ENCODE assay signal across 39 cellular contexts in the genomic region with DNA sequence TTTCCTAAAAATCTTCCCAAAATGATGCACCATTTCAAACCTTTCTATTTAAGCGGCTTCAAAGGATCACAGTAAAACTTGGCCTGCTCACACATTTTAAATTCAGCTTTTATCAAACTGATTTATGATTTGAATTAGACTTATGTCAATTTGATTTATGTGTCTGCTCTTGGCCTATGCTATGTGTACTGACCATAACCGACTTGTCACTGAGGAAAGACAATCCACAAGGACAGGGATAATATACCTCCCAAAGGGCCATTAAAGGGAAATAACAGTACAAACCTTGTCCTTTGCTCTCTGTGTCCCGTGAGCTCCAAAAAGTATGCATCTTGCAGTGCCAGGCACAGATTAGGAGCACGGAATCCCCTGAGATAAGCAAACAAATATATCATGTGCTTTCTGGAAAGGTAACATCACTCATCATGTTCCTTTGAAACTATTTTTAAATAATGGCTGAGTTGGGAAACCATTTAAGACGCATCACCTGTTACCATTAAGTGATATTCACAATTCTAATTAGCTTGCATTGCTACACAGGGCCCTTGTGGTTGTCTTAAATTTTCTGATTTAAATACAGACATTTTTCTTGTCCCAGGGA. TPM values are rescaled to one million over a fixed set of nuclear protein-coding genes. Genes with fewer than 3 reads are reported as not detected.
"Had no signal": no experiment of that assay in that cellular context is flagged by ENCODE, and none has a peak within 500 bp of the region (broad histone marks: within the 10 kb centered on the region; RNA-seq: fewer than 3 reads in every experiment).

No MANE protein-coding gene starts in this region.

- ATAC-seq: activated CD4-positive, CD25-positive, alpha-beta regulatory T cell treated with anti-CD3 and anti-CD28 coated beads, Interleukin-2, amount 50 U/mL, for 24 hours; activated CD8-positive, alpha-beta memory T cell treated with anti-CD3 and anti-CD28 coated beads, Interleukin-2, amount 10 ng/mL, durations not matched to agents 7 days and 5 days; activated CD8-positive, alpha-beta T cell treated with anti-CD3 and anti-CD28 coated beads, Interleukin-2, amount 10 ng/mL, durations not matched to agents 7 days and 5 days; activated naive CD8-positive, alpha-beta T cell treated with anti-CD3 and anti-CD28 coated beads, Interleukin-2, amount 50 U/mL, for 24 hours; foreskin keratinocyte; gastroesophageal sphincter; T-helper 17 cell had no signal

- H3K9me3 ChIP-seq: adrenal gland, ascending aorta, esophagus muscularis mucosa had no signal

- H3K4me3 ChIP-seq: adrenal gland, ascending aorta, breast epithelium, cardiac muscle cell, coronary artery, dorsolateral prefrontal cortex, esophagus muscularis mucosa, gastroesophageal sphincter had no signal

- H3K36me3 ChIP-seq: adrenal gland, ascending aorta, breast epithelium, cardiac muscle cell, esophagus muscularis mucosa, gastroesophageal sphincter, WERI-Rb-1 had no signal

- H3K27ac ChIP-seq: adrenal gland, ascending aorta, breast epithelium, cardiac muscle cell, coronary artery, dorsolateral prefrontal cortex, esophagus muscularis mucosa, foreskin keratinocyte, gastroesophageal sphincter, WERI-Rb-1 had no signal

- H3K27ac Mint-ChIP-seq: activated B cell treated with CpG ODN at 0.5 μM for 24 hours; activated CD8-positive, alpha-beta memory T cell treated with anti-CD3 and anti-CD28 coated beads, Interleukin-2, amount 10 ng/mL, durations not matched to agents 7 days and 5 days; activated CD8-positive, alpha-beta T cell treated with anti-CD3 and anti-CD28 coated beads, Interleukin-2, amount 10 ng/mL, durations not matched to agents 7 days and 5 days; activated naive CD4-positive, alpha-beta T cell treated with anti-CD3 and anti-CD28 coated beads for 36 hours; activated naive CD4-positive, alpha-beta T cell treated with anti-CD3 and anti-CD28 coated beads, Interleukin-2, amount 50 U/mL, for 24 hours; activated naive CD8-positive, alpha-beta T cell treated with anti-CD3 and anti-CD28 coated beads for 36 hours; activated naive CD8-positive, alpha-beta T cell treated with anti-CD3 and anti-CD28 coated beads, Interleukin-2, amount 50 U/mL, for 24 hours; activated T-helper 1 cell treated with anti-CD3 and anti-CD28 coated beads, Interleukin-12 subunit alpha, Interleukin-12 subunit beta, Interleukin-2, Interleukin-4 antibody, amounts not matched to agents 30 ng/mL and 10 ng/mL and 1 ng/mL, durations not matched to agents 14 hours and 24 hours and 36 hours; activated T-helper 2 cell treated with anti-CD3 and anti-CD28 coated beads, Interferon-gamma antibody, Interleukin-2, Interleukin-4, amounts not matched to agents 10 μg/mL and 5 μg/mL and 100 μg/mL, durations not matched to agents 14 hours and 24 hours and 36 hours; brain; dendritic cell treated with granulocyte-macrophage colony-stimulating factor and Interleukin-4, amounts not matched to agents 40 ng/mL and 50 ng/mL, for 4 days; T-helper 17 cell; T-helper 2 cell treated with Interferon-gamma antibody and Interleukin-4, amounts not matched to agents 5 μg/mL and 100 μg/mL, for 36 hours had no signal

- H3K4me1 ChIP-seq: adrenal gland, ascending aorta, breast epithelium, esophagus muscularis mucosa, foreskin keratinocyte, gastroesophageal sphincter had no signal

- H3K4me3 Mint-ChIP-seq: activated B cell treated with CpG ODN at 0.5 μM for 24 hours; activated CD8-positive, alpha-beta memory T cell treated with anti-CD3 and anti-CD28 coated beads, Interleukin-2, amount 10 ng/mL, durations not matched to agents 7 days and 5 days; activated CD8-positive, alpha-beta T cell treated with anti-CD3 and anti-CD28 coated beads, Interleukin-2, amount 10 ng/mL, durations not matched to agents 7 days and 5 days; activated naive CD4-positive, alpha-beta T cell treated with anti-CD3 and anti-CD28 coated beads for 36 hours; activated naive CD4-positive, alpha-beta T cell treated with anti-CD3 and anti-CD28 coated beads, Interleukin-2, amount 50 U/mL, for 24 hours; activated naive CD8-positive, alpha-beta T cell treated with anti-CD3 and anti-CD28 coated beads for 36 hours; activated naive CD8-positive, alpha-beta T cell treated with anti-CD3 and anti-CD28 coated beads, Interleukin-2, amount 50 U/mL, for 24 hours; activated T-helper 1 cell treated with anti-CD3 and anti-CD28 coated beads, Interleukin-12 subunit alpha, Interleukin-12 subunit beta, Interleukin-2, Interleukin-4 antibody, amounts not matched to agents 30 ng/mL and 10 ng/mL and 1 ng/mL, durations not matched to agents 14 hours and 24 hours and 36 hours; brain; central memory CD8-positive, alpha-beta T cell; dendritic cell treated with granulocyte-macrophage colony-stimulating factor and Interleukin-4, amounts not matched to agents 40 ng/mL and 50 ng/mL, for 4 days; T-helper 17 cell; T-helper 2 cell treated with Interferon-gamma antibody and Interleukin-4, amounts not matched to agents 5 μg/mL and 100 μg/mL, for 36 hours had no signal

- DNase-seq: activated B cell treated with CpG ODN at 0.5 μM for 24 hours; activated CD4-positive, alpha-beta T cell treated with anti-CD3 and anti-CD28 coated beads for 48 hours; activated CD4-positive, alpha-beta T cell treated with anti-CD3 and anti-CD28 coated beads, Interleukin-2, amount 50 U/mL, for 1 hour; activated CD4-positive, alpha-beta T cell treated with anti-CD3 and anti-CD28 coated beads, Interleukin-2, amount 50 U/mL, for 48 hours; activated CD8-positive, alpha-beta memory T cell treated with anti-CD3 and anti-CD28 coated beads, Interleukin-2, amount 10 ng/mL, durations not matched to agents 7 days and 5 days; activated CD8-positive, alpha-beta memory T cell treated with anti-CD3 and anti-CD28 coated beads, Interleukin-2, amount 50 U/mL, for 4 hours; activated CD8-positive, alpha-beta T cell treated with anti-CD3 and anti-CD28 coated beads, Interleukin-2, amount 10 ng/mL, durations not matched to agents 7 days and 5 days; activated effector memory CD4-positive, alpha-beta T cell treated with anti-CD3 and anti-CD28 coated beads, Interleukin-2, amount 50 U/mL, for 16 hours; activated naive CD4-positive, alpha-beta T cell treated with anti-CD3 and anti-CD28 coated beads for 36 hours; activated naive CD8-positive, alpha-beta T cell treated with anti-CD3 and anti-CD28 coated beads for 36 hours; activated naive CD8-positive, alpha-beta T cell treated with anti-CD3 and anti-CD28 coated beads, Interleukin-2, amount 50 U/mL, for 24 hours; activated T-cell treated with anti-CD3 and anti-CD28 coated beads, Interleukin-2, amount 50 U/mL, for 1 hour; activated T-cell treated with anti-CD3 and anti-CD28 coated beads, Interleukin-2, amount 50 U/mL, for 48 hours; adrenal gland; dorsolateral prefrontal cortex; effector memory CD4-positive, alpha-beta T cell; erythroblast; foreskin keratinocyte; T-helper 1 cell; T-helper 17 cell; T1000; WERI-Rb-1 had no signal

- H3K9me3 Mint-ChIP-seq: activated naive CD8-positive, alpha-beta T cell treated with anti-CD3 and anti-CD28 coated beads for 36 hours; activated naive CD8-positive, alpha-beta T cell treated with anti-CD3 and anti-CD28 coated beads, Interleukin-2, amount 50 U/mL, for 24 hours; activated T-helper 1 cell treated with anti-CD3 and anti-CD28 coated beads, Interleukin-12 subunit alpha, Interleukin-12 subunit beta, Interleukin-2, Interleukin-4 antibody, amounts not matched to agents 30 ng/mL and 10 ng/mL and 1 ng/mL, durations not matched to agents 14 hours and 24 hours and 36 hours; activated T-helper 2 cell treated with anti-CD3 and anti-CD28 coated beads, Interferon-gamma antibody, Interleukin-2, Interleukin-4, amounts not matched to agents 10 μg/mL and 5 μg/mL and 100 μg/mL, durations not matched to agents 14 hours and 24 hours and 36 hours; T-helper 2 cell treated with Interferon-gamma antibody and Interleukin-4, amounts not matched to agents 5 μg/mL and 100 μg/mL, for 36 hours had no signal

- H3K27me3 Mint-ChIP-seq: activated B cell treated with CpG ODN at 0.5 μM for 24 hours; activated CD8-positive, alpha-beta memory T cell treated with anti-CD3 and anti-CD28 coated beads, Interleukin-2, amount 10 ng/mL, durations not matched to agents 7 days and 5 days; activated naive CD4-positive, alpha-beta T cell treated with anti-CD3 and anti-CD28 coated beads, Interleukin-2, amount 50 U/mL, for 24 hours; activated naive CD8-positive, alpha-beta T cell treated with anti-CD3 and anti-CD28 coated beads for 36 hours; activated naive CD8-positive, alpha-beta T cell treated with anti-CD3 and anti-CD28 coated beads, Interleukin-2, amount 50 U/mL, for 24 hours; brain; central memory CD8-positive, alpha-beta T cell; dendritic cell treated with granulocyte-macrophage colony-stimulating factor and Interleukin-4, amounts not matched to agents 40 ng/mL and 50 ng/mL, for 4 days; T-helper 17 cell had no signal

- H3K27me3 ChIP-seq: adrenal gland, ascending aorta, breast epithelium, cardiac muscle cell, dorsolateral prefrontal cortex, esophagus muscularis mucosa, foreskin keratinocyte, gastroesophageal sphincter had no signal

- H3K4me1 Mint-ChIP-seq: activated B cell treated with CpG ODN at 0.5 μM for 24 hours; activated CD8-positive, alpha-beta memory T cell treated with anti-CD3 and anti-CD28 coated beads, Interleukin-2, amount 10 ng/mL, durations not matched to agents 7 days and 5 days; activated naive CD4-positive, alpha-beta T cell treated with anti-CD3 and anti-CD28 coated beads, Interleukin-2, amount 50 U/mL, for 24 hours; activated naive CD8-positive, alpha-beta T cell treated with anti-CD3 and anti-CD28 coated beads for 36 hours; activated naive CD8-positive, alpha-beta T cell treated with anti-CD3 and anti-CD28 coated beads, Interleukin-2, amount 50 U/mL, for 24 hours; brain; central memory CD8-positive, alpha-beta T cell; T-helper 17 cell had no signal

- H3K36me3 Mint-ChIP-seq: activated CD8-positive, alpha-beta memory T cell treated with anti-CD3 and anti-CD28 coated beads, Interleukin-2, amount 10 ng/mL, durations not matched to agents 7 days and 5 days; activated naive CD4-positive, alpha-beta T cell treated with anti-CD3 and anti-CD28 coated beads, Interleukin-2, amount 50 U/mL, for 24 hours; activated naive CD8-positive, alpha-beta T cell treated with anti-CD3 and anti-CD28 coated beads for 36 hours; brain had no signal

RNA-seq across cellular contexts. Expression of a gene that starts 31.9 kb away (rescaled TPM):
- total RNA-seq: activated B cell treated with CpG ODN at 0.5 μM for 24 hours; activated CD8-positive, alpha-beta memory T cell treated with anti-CD3 and anti-CD28 coated beads for 36 hours; activated CD8-positive, alpha-beta memory T cell treated with anti-CD3 and anti-CD28 coated beads, Interleukin-2, amount 10 ng/mL, durations not matched to agents 7 days and 5 days; activated CD8-positive, alpha-beta T cell treated with anti-CD3 and anti-CD28 coated beads, Interleukin-2, amount 10 ng/mL, durations not matched to agents 7 days and 5 days; activated naive CD4-positive, alpha-beta T cell treated with anti-CD3 and anti-CD28 coated beads for 36 hours; activated naive CD8-positive, alpha-beta T cell treated with anti-CD3 and anti-CD28 coated beads for 36 hours; activated T-helper 1 cell treated with anti-CD3 and anti-CD28 coated beads, Interleukin-12 subunit alpha, Interleukin-12 subunit beta, Interleukin-2, Interleukin-4 antibody, amounts not matched to agents 30 ng/mL and 10 ng/mL and 1 ng/mL, durations not matched to agents 14 hours and 24 hours and 36 hours; activated T-helper 2 cell treated with anti-CD3 and anti-CD28 coated beads, Interferon-gamma antibody, Interleukin-2, Interleukin-4, amounts not matched to agents 10 μg/mL and 5 μg/mL and 100 μg/mL, durations not matched to agents 14 hours and 24 hours and 36 hours; adrenal gland; ascending aorta; cardiac muscle cell; cerebellum; dorsolateral prefrontal cortex; esophagus muscularis mucosa; foreskin keratinocyte; gastroesophageal sphincter; glomerular endothelial cell; T-helper 17 cell had no signal
